9 cellular contexts compared by ENCODE assay signal in the genomic region with DNA sequence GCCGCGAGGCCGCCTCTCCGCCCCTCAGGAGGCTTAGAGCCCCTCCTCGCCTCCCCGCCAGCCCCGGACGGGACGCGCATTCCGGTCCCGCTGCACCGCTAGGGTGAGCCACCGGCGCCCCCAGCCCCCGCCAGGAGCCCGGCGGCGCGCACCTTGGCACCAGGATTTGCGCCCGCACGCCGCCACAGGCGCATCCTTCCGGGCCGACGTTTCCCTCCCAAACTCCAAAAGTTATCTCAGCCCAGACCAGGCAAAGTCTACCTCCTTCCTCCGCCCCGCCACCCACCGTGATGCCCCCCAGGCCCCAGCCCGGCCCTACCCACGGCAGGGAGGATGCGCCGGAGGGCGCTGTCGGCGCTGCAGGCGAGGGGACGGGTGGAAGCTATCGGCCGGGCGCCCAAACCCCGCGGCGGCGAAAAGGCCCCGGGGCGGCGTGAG. TPM values are rescaled to one million over a fixed set of nuclear protein-coding genes. Genes with fewer than 3 reads are reported as not detected.
DNase-seq lines count a peak whose midpoint lies in the region; ATAC-seq, FAIRE-seq and TF ChIP-seq lines count a peak whose summit lies in the region.
"Had no signal": no experiment of that assay in that cellular context is flagged by ENCODE, and none has a peak within 500 bp of the region (broad histone marks: within the 10 kb centered on the region; RNA-seq: fewer than 3 reads in every experiment).

No MANE protein-coding gene starts in this region.

- peaks cover 29% of the 10 kb centered on the region for H3K27me3 Mint-ChIP-seq in activated CD4-positive, alpha-beta T cell treated with anti-CD3 and anti-CD28 coated beads, Interleukin-2, amount 10 ng/mL, durations not matched to agents 7 days and 5 days
- peaks cover 8% of the 10 kb centered on the region for H3K27me3 Mint-ChIP-seq in nephron progenitor cell (ENCODE audit: low read depth, poor library complexity)

- no peaks in the 10 kb centered on the region for H3K36me3 Mint-ChIP-seq in activated CD4-positive, alpha-beta T cell treated with anti-CD3 and anti-CD28 coated beads, Interleukin-2, amount 10 ng/mL, durations not matched to agents 7 days and 5 days (ENCODE audit: low read depth)
- no peaks in the 10 kb centered on the region for H3K36me3 Mint-ChIP-seq in nephron progenitor cell (ENCODE audit: low read depth)

- H3K9me3 Mint-ChIP-seq in activated CD4-positive, alpha-beta T cell treated with anti-CD3 and anti-CD28 coated beads, Interleukin-2, amount 10 ng/mL, durations not matched to agents 7 days and 5 days: no peaks in the 10 kb centered on the region
- peaks cover 47% of the 10 kb centered on the region for H3K9me3 Mint-ChIP-seq in nephron progenitor cell

- no TSS peak for BruUV-seq in A673 (replicated peaks; lab: Mats Ljungman, UMichigan)

- peak overlapping the region; percentile 50 for H3K27ac ChIP-seq in A673 (ENCODE audit: low read depth, low read length, poor library complexity, severe bottlenecking)

- H3K4me3 ChIP-seq in A673 (ENCODE audit: low read depth, low read length, poor library complexity, severe bottlenecking): peak overlapping the region; percentile 61

- CTCF ChIA-PET in A673 (lab: Charles Lee) (interaction anchor here (0.5 kb wide), 1 partner anchor 980 kb away, joined by 6 read pairs; no protein-coding TSS in a partner anchor), HEK293T (lab: Yijun Ruan, JAX) (interaction anchor here (1.1 kb wide), 2 partner anchors 9 to 15 kb away, joined by 3 read pairs; no protein-coding TSS in a partner anchor)
- CTCF ChIA-PET in activated CD4-positive, alpha-beta T cell treated with anti-CD3 and anti-CD28 coated beads, Interleukin-2, amount 10 ng/mL, durations not matched to agents 7 days and 5 days (lab: Charles Lee): interaction anchor here (0.6 to 1.4 kb wide), 2 partner anchors 15 to 342 kb away, joined by 4 read pairs; no protein-coding TSS in a partner anchor

- no peak for FAIRE-seq in HTR-8/SVneo (lab: Jason Lieb, UNC)
- FAIRE-seq: colon had no signal

- peak; percentile 26 for DNase-seq in A673 (ENCODE audit: low spot score)
- peak; percentile 39 for DNase-seq in HEK293T (ENCODE audit: extremely low spot score)
- peak; percentile 10 for DNase-seq in activated CD4-positive, alpha-beta T cell treated with anti-CD3 and anti-CD28 coated beads, Interleukin-2, amount 10 ng/mL, durations not matched to agents 7 days and 5 days
- DNase-seq in erythroblast (lab: John Stamatoyannopoulos, UW): peak; percentile 43 to 63
- DNase-seq in nephron progenitor cell: peak; percentile 51
- no peak for DNase-seq in foreskin melanocyte
- no peak for DNase-seq in HTR-8/SVneo (ENCODE audit: insufficient read length, low spot score)

- ATAC-seq in GM21619 (IDR thresholded peaks at IDR 0.05; ENCODE audit: unreplicated experiment): no peak

- peaks cover 4% of the 10 kb centered on the region for H3K4me1 Mint-ChIP-seq in activated CD4-positive, alpha-beta T cell treated with anti-CD3 and anti-CD28 coated beads, Interleukin-2, amount 10 ng/mL, durations not matched to agents 7 days and 5 days
- peaks cover 33% of the 10 kb centered on the region for H3K4me1 Mint-ChIP-seq in nephron progenitor cell

- H3K27ac Mint-ChIP-seq in activated CD4-positive, alpha-beta T cell treated with anti-CD3 and anti-CD28 coated beads, Interleukin-2, amount 10 ng/mL, durations not matched to agents 7 days and 5 days: no peak overlapping the region
- H3K27ac Mint-ChIP-seq in nephron progenitor cell: no peak overlapping the region

- peak; percentile 37; the same call in 1 of the 2 replicates for TF ChIP-seq CTCF in A673 (conservative IDR thresholded peaks at IDR 0.05; ENCODE audit: low read depth, low read length)
- no peak for TF ChIP-seq CTCF in nephron progenitor cell (IDR thresholded peaks at IDR 0.05)

- intact Hi-C loops in A673 (cut with micrococcal nuclease; ENCODE audit: unreplicated experiment): no loop called here

- H3K4me1 ChIP-seq in A673 (ENCODE audit: insufficient read depth, low read length, poor library complexity, severe bottlenecking): peaks cover 13% of the 10 kb centered on the region

- no peak for TF ChIP-seq POLR2A in erythroblast (IDR thresholded peaks at IDR 0.05; ENCODE audit: low read length)

- no peaks in the 10 kb centered on the region for H3K36me3 ChIP-seq in A673 (ENCODE audit: insufficient read depth, low read length, poor library complexity, severe bottlenecking)

- POLR2A ChIA-PET in A673 (lab: Charles Lee; ENCODE audit: low non-redundant PET) (no interaction called here), HEK293T (lab: Yijun Ruan, JAX) (no interaction called here)
- POLR2A ChIA-PET in activated CD4-positive, alpha-beta T cell treated with anti-CD3 and anti-CD28 coated beads, Interleukin-2, amount 10 ng/mL, durations not matched to agents 7 days and 5 days (lab: Charles Lee): no interaction called here

- H3K9me3 ChIP-seq in A673 (ENCODE audit: low read depth, low read length, poor library complexity, severe bottlenecking): no peaks in the 10 kb centered on the region

- H3K27me3 ChIP-seq in A673 (replicated peaks; ENCODE audit: insufficient read depth, low read depth, low read length, poor library complexity): peaks cover 3% of the 10 kb centered on the region

- H3K4me3 Mint-ChIP-seq in activated CD4-positive, alpha-beta T cell treated with anti-CD3 and anti-CD28 coated beads, Interleukin-2, amount 10 ng/mL, durations not matched to agents 7 days and 5 days: peak overlapping the region; percentile 69
- peak overlapping the region; percentile 85 for H3K4me3 Mint-ChIP-seq in nephron progenitor cell

TF ChIP-seq in HEK293T, 16 proteins besides CTCF, POLR2A, EP300 and RAD21:
- no peak for TF ChIP-seq HDGF (IDR thresholded peaks at IDR 0.05; ENCODE audit: borderline replicate concordance)
- no peak for TF ChIP-seq ELF4 (IDR thresholded peaks at IDR 0.05)
- no peak for TF ChIP-seq ARNT (IDR thresholded peaks at IDR 0.05)
- TF ChIP-seq FOXK2 (IDR thresholded peaks at IDR 0.05): no peak
- no peak for TF ChIP-seq BHLHE40 (IDR thresholded peaks at IDR 0.05; ENCODE audit: borderline replicate concordance)
- TF ChIP-seq, protein P1, sequence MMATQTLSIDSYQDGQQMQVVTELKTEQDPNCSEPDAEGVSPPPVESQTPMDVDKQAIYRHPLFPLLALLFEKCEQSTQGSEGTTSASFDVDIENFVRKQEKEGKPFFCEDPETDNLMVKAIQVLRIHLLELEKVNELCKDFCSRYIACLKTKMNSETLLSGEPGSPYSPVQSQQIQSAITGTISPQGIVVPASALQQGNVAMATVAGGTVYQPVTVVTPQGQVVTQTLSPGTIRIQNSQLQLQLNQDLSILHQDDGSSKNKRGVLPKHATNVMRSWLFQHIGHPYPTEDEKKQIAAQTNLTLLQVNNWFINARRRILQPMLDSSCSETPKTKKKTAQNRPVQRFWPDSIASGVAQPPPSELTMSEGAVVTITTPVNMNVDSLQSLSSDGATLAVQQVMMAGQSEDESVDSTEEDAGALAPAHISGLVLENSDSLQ (IDR thresholded peaks at IDR 0.05): no peak
- no peak for TF ChIP-seq SP1 (IDR thresholded peaks at IDR 0.05)
- no peak; the same call in 1 of the 2 replicates for TF ChIP-seq FOXM1 (IDR thresholded peaks at IDR 0.05; ENCODE audit: borderline replicate concordance)
- TF ChIP-seq L3MBTL2 (conservative IDR thresholded peaks at IDR 0.05): no peak
- no peak for TF ChIP-seq ZNF384 (IDR thresholded peaks at IDR 0.05)
- no peak for TF ChIP-seq SUZ12 (IDR thresholded peaks at IDR 0.05)
- TF ChIP-seq FOXA1 (IDR thresholded peaks at IDR 0.05): no peak
- TF ChIP-seq CTBP1 (IDR thresholded peaks at IDR 0.05; ENCODE audit: borderline replicate concordance): no peak

RNA-seq across cellular contexts. Expression of a gene that starts 0.5 kb away (rescaled TPM):
- 13.9 and 14.6 TPM in 2 replicates for total RNA-seq in A673 (2021)
- 1 to 10 TPM; 2.4 to 3.5 TPM for total RNA-seq in activated CD4-positive, alpha-beta T cell treated with anti-CD3 and anti-CD28 coated beads, Interleukin-2, amount 10 ng/mL, durations not matched to agents 7 days and 5 days

Comparison
In these comparisons a context has a peak if more than half of its experiments do, and no peak if none do; other contexts are left out.
1. DNase-seq: peak in A673 (single experiment), HEK293T (single experiment), activated CD4-positive, alpha-beta T cell treated with anti-CD3 and anti-CD28 coated beads, Interleukin-2, amount 10 ng/mL, durations not matched to agents 7 days and 5 days (single experiment), erythroblast (2 of 2) and nephron progenitor cell (single experiment); none in foreskin melanocyte (single experiment) and HTR-8/SVneo (single experiment).